8 cellular contexts compared by ENCODE assay signal in the genomic region with DNA sequence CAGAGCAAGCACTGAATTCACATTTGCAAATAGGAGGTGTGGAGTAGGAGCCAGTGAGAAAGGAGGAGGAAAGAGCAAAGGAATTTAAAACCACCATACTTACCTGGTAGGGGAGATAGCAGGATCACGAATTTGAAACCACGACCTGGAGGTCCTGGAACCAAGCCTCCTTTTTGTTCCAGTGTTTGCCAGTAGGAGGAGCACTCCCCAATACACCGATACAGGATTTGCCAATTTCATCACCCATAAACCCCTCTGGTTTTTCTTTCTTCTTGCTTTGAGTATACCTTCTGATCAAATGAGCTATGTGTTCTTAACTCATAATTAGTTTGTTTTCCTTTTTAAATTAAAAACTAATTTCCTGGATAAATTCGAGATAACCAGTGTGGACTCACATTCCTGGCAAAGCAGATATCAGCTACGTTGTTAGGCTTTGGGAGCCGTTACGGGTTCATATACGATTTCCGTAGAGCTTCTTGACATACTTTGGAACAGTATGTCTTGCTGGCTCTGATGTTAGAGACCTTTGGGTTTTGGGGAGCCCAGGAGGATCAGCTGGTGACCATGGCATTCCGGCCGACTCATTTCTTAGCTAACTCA. TPM values are rescaled to one million over a fixed set of nuclear protein-coding genes. Genes with fewer than 3 reads are reported as not detected.
DNase-seq lines count a peak whose midpoint lies in the region; ATAC-seq and TF ChIP-seq lines count a peak whose summit lies in the region.

No MANE protein-coding gene starts in this region.

- H3K4me2 ChIP-seq in smooth muscle cell: no peak overlapping the region

- POLR2A ChIA-PET in RWPE1 (lab: Yijun Ruan, JAX; ENCODE audit: low non-redundant PET): no interaction called here

- H3K27ac ChIP-seq in RWPE1 (no peak overlapping the region), smooth muscle cell (ENCODE audit: low read depth) (no peak overlapping the region)

- in situ Hi-C loops in GM13976 (cut with MboI; ENCODE audit: low sequenced_read_pairs, unreplicated experiment): no loop called here

- H3K9me3 ChIP-seq in smooth muscle cell (replicated peaks; ENCODE audit: low read depth): no peaks in the 10 kb centered on the region

- no peak overlapping the region for H2AFZ ChIP-seq in smooth muscle cell (ENCODE audit: low read depth)

- TF ChIP-seq CTCF in GM13976 (IDR thresholded peaks at IDR 0.05; ENCODE audit: borderline replicate concordance, control extremely low read depth, extremely low read depth, insufficient read depth, missing control alignments) (peak; percentile 32), RWPE1 (conservative IDR thresholded peaks at IDR 0.05; ENCODE audit: low read depth) (0 out of 2 replicates have a peak, but pooled peaks have one; percentile 16), smooth muscle cell (IDR thresholded peaks at IDR 0.05; ENCODE audit: borderline replicate concordance, insufficient read depth, poor library complexity, severe bottlenecking) (peak; percentile 48)

- no peaks in the 10 kb centered on the region for H3K79me2 ChIP-seq in smooth muscle cell (ENCODE audit: low read depth)

- no peak for ATAC-seq in GM18498 (IDR thresholded peaks at IDR 0.05; ENCODE audit: unreplicated experiment)
- no peak for ATAC-seq in GM18909 (IDR thresholded peaks at IDR 0.05; ENCODE audit: poor library complexity, unreplicated experiment)

- H3F3A ChIP-seq in smooth muscle cell (ENCODE audit: low read depth): no peaks in the 10 kb centered on the region

- DNase-seq in GM13976 (ENCODE audit: low spot score) (peak; percentile 55), RWPE1 (ENCODE audit: low spot score) (no peak), dermis microvascular lymphatic vessel endothelial cell (ENCODE audit: low read depth in 2 of 2) (peak; percentile 7 to 40), smooth muscle cell (lab: John Stamatoyannopoulos, UW; ENCODE audit: unreplicated experiment) (no peak), LoVo (ENCODE audit: low spot score) (no peak), glomerular visceral epithelial cell (ENCODE audit: extremely low spot score) (no peak)

- CTCF ChIA-PET in RWPE1 (lab: Yijun Ruan, JAX): interaction anchor here (0.6 to 2.6 kb wide), 7 partner anchors 13 to 166 kb away, joined by 3 to 5 read pairs (median 3); a partner anchor contains a TSS

- 83% methylated on average over 11 of the region's 11 CpGs for WGBS in smooth muscle cell (ENCODE audit: low lambda C conversion rate)

- H3K36me3 ChIP-seq in smooth muscle cell (ENCODE audit: low read depth): no peaks in the 10 kb centered on the region

- no peaks in the 10 kb centered on the region for H3K27me3 ChIP-seq in smooth muscle cell (ENCODE audit: low read depth)

- no peak overlapping the region for H3K9ac ChIP-seq in smooth muscle cell (ENCODE audit: low read depth)

- H4K20me1 ChIP-seq in smooth muscle cell (ENCODE audit: low read depth): no peaks in the 10 kb centered on the region

- no peaks in the 10 kb centered on the region for H3K4me1 ChIP-seq in smooth muscle cell (ENCODE audit: low read depth)

- no peak overlapping the region for H3K4me3 ChIP-seq in smooth muscle cell

RNA-seq across cellular contexts. Expression of a gene that starts 22.7 kb away (rescaled TPM):
- under 0.01 TPM in 1 of 2 replicates, not detected in the other for total RNA-seq in dermis microvascular lymphatic vessel endothelial cell
- not detected in 2 replicates for total RNA-seq in smooth muscle cell
- not detected in 2 replicates for polyA plus RNA-seq in smooth muscle cell

RNA-seq across cellular contexts. Expression of a gene that starts 53.6 kb away (rescaled TPM):
- total RNA-seq in dermis microvascular lymphatic vessel endothelial cell (5.0 and 5.6 TPM in 2 replicates), smooth muscle cell (14.6 and 16.3 TPM in 2 replicates)
- polyA plus RNA-seq in smooth muscle cell: 1.2 and 1.6 TPM in 2 replicates

Comparison
In these comparisons a context has a peak if more than half of its experiments do, and no peak if none do; other contexts are left out.
1. DNase-seq: peak in GM13976 (single experiment) and dermis microvascular lymphatic vessel endothelial cell (2 of 2); none in RWPE1 (single experiment), smooth muscle cell (single experiment), LoVo (single experiment) and glomerular visceral epithelial cell (single experiment).
2. Peak in every context shown above with its lines, with median percentiles within 50 percentile points of each other: CTCF ChIP-seq.